In the genomic region with DNA sequence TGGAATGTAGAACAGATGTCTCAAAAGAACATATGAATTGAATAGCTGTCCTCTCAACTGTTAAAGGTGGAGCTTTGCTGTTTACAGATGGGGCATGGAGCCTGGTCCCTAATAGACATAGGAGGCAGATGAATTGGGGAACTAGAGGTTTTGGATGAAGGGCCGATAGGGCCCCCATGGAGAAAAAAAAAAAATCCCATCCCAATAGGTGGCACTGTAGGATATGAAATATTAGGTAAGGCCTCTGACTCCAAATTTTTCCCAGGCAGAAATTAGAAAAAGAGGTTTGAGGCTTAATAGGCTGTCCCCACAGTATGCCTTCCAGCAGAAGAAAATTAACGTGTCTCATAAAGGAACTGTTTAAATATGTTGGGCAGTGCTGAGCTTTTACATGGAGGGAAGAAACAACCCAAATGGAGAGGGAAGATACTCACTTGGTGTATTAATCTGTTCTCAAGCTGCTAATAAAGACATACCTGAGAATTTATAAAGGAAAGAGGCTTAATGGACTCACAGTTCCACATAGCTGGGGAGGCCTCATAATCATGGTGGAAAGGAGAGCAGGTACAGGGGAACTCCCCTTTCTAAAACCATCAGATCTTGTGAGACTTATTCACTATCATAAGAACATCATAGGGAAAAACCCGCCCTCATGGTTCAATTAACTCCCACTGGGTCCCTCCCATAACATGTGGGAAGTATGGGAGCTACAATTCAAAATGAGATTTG, we compare ENCODE assay signal across 10 cellular contexts. TPM values are rescaled to one million over a fixed set of nuclear protein-coding genes. Genes with fewer than 3 reads are reported as not detected.
DNase-seq lines count a peak whose midpoint lies in the region; ATAC-seq and TF ChIP-seq lines count a peak whose summit lies in the region.
"Had no signal": no experiment of that assay in that cellular context is flagged by ENCODE, and none has a peak within 500 bp of the region (broad histone marks: within the 10 kb centered on the region; RNA-seq: fewer than 3 reads in every experiment).

No MANE protein-coding gene starts in this region.

- 74% methylated on average over 3 of the region's 3 CpGs for WGBS in smooth muscle cell (ENCODE audit: low lambda C conversion rate)

- no peaks in the 10 kb centered on the region for H4K20me1 ChIP-seq in smooth muscle cell (ENCODE audit: low read depth)

- H2AFZ ChIP-seq in smooth muscle cell (ENCODE audit: low read depth), result no peak overlapping the region

- peak; percentile 32 for TF ChIP-seq CTCF in smooth muscle cell (IDR thresholded peaks at IDR 0.05; ENCODE audit: borderline replicate concordance, insufficient read depth, poor library complexity, severe bottlenecking)

- no peaks in the 10 kb centered on the region for H3K79me2 ChIP-seq in smooth muscle cell (ENCODE audit: low read depth)

- peaks cover 18% of the 10 kb centered on the region for H3K27me3 ChIP-seq in smooth muscle cell (ENCODE audit: low read depth)

- H3K4me1 Mint-ChIP-seq in activated naive CD8-positive, alpha-beta T cell treated with anti-CD3 and anti-CD28 coated beads, Interleukin-2, amount 50 U/mL, for 24 hours, result peaks cover 16% of the 10 kb centered on the region
- H3K4me1 Mint-ChIP-seq in activated naive CD8-positive, alpha-beta T cell treated with anti-CD3 and anti-CD28 coated beads for 36 hours, result peaks cover 6% of the 10 kb centered on the region
- H3K4me1 Mint-ChIP-seq in activated T-helper 2 cell treated with anti-CD3 and anti-CD28 coated beads, Interferon-gamma antibody, Interleukin-2, Interleukin-4, amounts not matched to agents 10 μg/mL and 5 μg/mL and 100 μg/mL, durations not matched to agents 14 hours and 24 hours and 36 hours (ENCODE audit: low read depth), result peaks cover 7% of the 10 kb centered on the region

- DNase-seq in activated naive CD8-positive, alpha-beta T cell treated with anti-CD3 and anti-CD28 coated beads, Interleukin-2, amount 50 U/mL, for 24 hours, result no peak
- no peak for DNase-seq in activated naive CD8-positive, alpha-beta T cell treated with anti-CD3 and anti-CD28 coated beads for 36 hours
- DNase-seq in NCI-H226 (peak; percentile 8), dermis blood vessel endothelial cell (peak; percentile 48), smooth muscle cell (lab: John Stamatoyannopoulos, UW; ENCODE audit: unreplicated experiment) (no peak)
- no peak for DNase-seq in activated T-helper 2 cell treated with anti-CD3 and anti-CD28 coated beads, Interferon-gamma antibody, Interleukin-2, Interleukin-4, amounts not matched to agents 10 μg/mL and 5 μg/mL and 100 μg/mL, durations not matched to agents 14 hours and 24 hours and 36 hours (ENCODE audit: low spot score)
- DNase-seq: T-cell had no signal

- intact Hi-C loops in activated T-helper 2 cell treated with anti-CD3 and anti-CD28 coated beads, Interferon-gamma antibody, Interleukin-2, Interleukin-4, amounts not matched to agents 10 μg/mL and 5 μg/mL and 100 μg/mL, durations not matched to agents 14 hours and 24 hours and 36 hours (cut with micrococcal nuclease), result no loop called here

- H3K27ac ChIP-seq in smooth muscle cell (ENCODE audit: low read depth), result no peak overlapping the region

- no peak overlapping the region for H3K4me2 ChIP-seq in smooth muscle cell

- H3K9me3 Mint-ChIP-seq in activated naive CD8-positive, alpha-beta T cell treated with anti-CD3 and anti-CD28 coated beads, Interleukin-2, amount 50 U/mL, for 24 hours, result no peaks in the 10 kb centered on the region
- no peaks in the 10 kb centered on the region for H3K9me3 Mint-ChIP-seq in activated naive CD8-positive, alpha-beta T cell treated with anti-CD3 and anti-CD28 coated beads for 36 hours
- H3K9me3 Mint-ChIP-seq in activated T-helper 2 cell treated with anti-CD3 and anti-CD28 coated beads, Interferon-gamma antibody, Interleukin-2, Interleukin-4, amounts not matched to agents 10 μg/mL and 5 μg/mL and 100 μg/mL, durations not matched to agents 14 hours and 24 hours and 36 hours, result no peaks in the 10 kb centered on the region
- H3K9me3 Mint-ChIP-seq: central memory CD8-positive, alpha-beta T cell; T-cell had no signal

- H3K9me3 ChIP-seq in smooth muscle cell (replicated peaks; ENCODE audit: low read depth), result no peaks in the 10 kb centered on the region

- H3K4me3 ChIP-seq in smooth muscle cell, result no peak overlapping the region

- H3K4me1 ChIP-seq in smooth muscle cell (ENCODE audit: low read depth), result no peaks in the 10 kb centered on the region

- H3K4me3 Mint-ChIP-seq in activated naive CD8-positive, alpha-beta T cell treated with anti-CD3 and anti-CD28 coated beads, Interleukin-2, amount 50 U/mL, for 24 hours, result no peak overlapping the region
- no peak overlapping the region for H3K4me3 Mint-ChIP-seq in activated naive CD8-positive, alpha-beta T cell treated with anti-CD3 and anti-CD28 coated beads for 36 hours
- no peak overlapping the region for H3K4me3 Mint-ChIP-seq in activated T-helper 2 cell treated with anti-CD3 and anti-CD28 coated beads, Interferon-gamma antibody, Interleukin-2, Interleukin-4, amounts not matched to agents 10 μg/mL and 5 μg/mL and 100 μg/mL, durations not matched to agents 14 hours and 24 hours and 36 hours (ENCODE audit: low read depth)
- H3K4me3 Mint-ChIP-seq: central memory CD8-positive, alpha-beta T cell; T-cell had no signal

- no peaks in the 10 kb centered on the region for H3K36me3 ChIP-seq in smooth muscle cell (ENCODE audit: low read depth)

- H3K9ac ChIP-seq in smooth muscle cell (ENCODE audit: low read depth), result no peak overlapping the region

- H3K36me3 Mint-ChIP-seq in activated naive CD8-positive, alpha-beta T cell treated with anti-CD3 and anti-CD28 coated beads, Interleukin-2, amount 50 U/mL, for 24 hours (ENCODE audit: low read depth), result no peaks in the 10 kb centered on the region
- no peaks in the 10 kb centered on the region for H3K36me3 Mint-ChIP-seq in activated naive CD8-positive, alpha-beta T cell treated with anti-CD3 and anti-CD28 coated beads for 36 hours
- no peaks in the 10 kb centered on the region for H3K36me3 Mint-ChIP-seq in activated T-helper 2 cell treated with anti-CD3 and anti-CD28 coated beads, Interferon-gamma antibody, Interleukin-2, Interleukin-4, amounts not matched to agents 10 μg/mL and 5 μg/mL and 100 μg/mL, durations not matched to agents 14 hours and 24 hours and 36 hours (ENCODE audit: low read depth)

- H3K27ac Mint-ChIP-seq in activated naive CD8-positive, alpha-beta T cell treated with anti-CD3 and anti-CD28 coated beads, Interleukin-2, amount 50 U/mL, for 24 hours, result no peak overlapping the region
- no peak overlapping the region for H3K27ac Mint-ChIP-seq in activated naive CD8-positive, alpha-beta T cell treated with anti-CD3 and anti-CD28 coated beads for 36 hours
- no peak overlapping the region for H3K27ac Mint-ChIP-seq in activated T-helper 2 cell treated with anti-CD3 and anti-CD28 coated beads, Interferon-gamma antibody, Interleukin-2, Interleukin-4, amounts not matched to agents 10 μg/mL and 5 μg/mL and 100 μg/mL, durations not matched to agents 14 hours and 24 hours and 36 hours
- H3K27ac Mint-ChIP-seq: T-cell had no signal

- H3K27me3 Mint-ChIP-seq in activated naive CD8-positive, alpha-beta T cell treated with anti-CD3 and anti-CD28 coated beads, Interleukin-2, amount 50 U/mL, for 24 hours, result no peaks in the 10 kb centered on the region
- H3K27me3 Mint-ChIP-seq in activated naive CD8-positive, alpha-beta T cell treated with anti-CD3 and anti-CD28 coated beads for 36 hours, result no peaks in the 10 kb centered on the region
- peaks cover 6% of the 10 kb centered on the region for H3K27me3 Mint-ChIP-seq in activated T-helper 2 cell treated with anti-CD3 and anti-CD28 coated beads, Interferon-gamma antibody, Interleukin-2, Interleukin-4, amounts not matched to agents 10 μg/mL and 5 μg/mL and 100 μg/mL, durations not matched to agents 14 hours and 24 hours and 36 hours (ENCODE audit: low read depth)
- H3K27me3 Mint-ChIP-seq: central memory CD8-positive, alpha-beta T cell; T-cell had no signal

- peak; percentile 57 for ATAC-seq in activated naive CD8-positive, alpha-beta T cell treated with anti-CD3 and anti-CD28 coated beads, Interleukin-2, amount 50 U/mL, for 24 hours
- ATAC-seq in HG03108 (IDR thresholded peaks at IDR 0.05; ENCODE audit: unreplicated experiment) (no peak), GM21528 (IDR thresholded peaks at IDR 0.05; ENCODE audit: low FRiP score, unreplicated experiment) (no peak)
- ATAC-seq: T-cell had no signal

- no peaks in the 10 kb centered on the region for H3F3A ChIP-seq in smooth muscle cell (ENCODE audit: low read depth)

RNA-seq across cellular contexts. Expression of gene TMEM45B, which starts 30.1 kb away (rescaled TPM):
- total RNA-seq in activated naive CD8-positive, alpha-beta T cell treated with anti-CD3 and anti-CD28 coated beads for 36 hours, result under 1 TPM; 0.58 to 0.64 TPM
- total RNA-seq in dermis blood vessel endothelial cell (0.51 and 1.7 TPM in 2 replicates), smooth muscle cell (4.0 and 4.5 TPM in 2 replicates)
- 2.8 and 3.4 TPM in 2 replicates for polyA plus RNA-seq in smooth muscle cell
- total RNA-seq in activated T-helper 2 cell treated with anti-CD3 and anti-CD28 coated beads, Interferon-gamma antibody, Interleukin-2, Interleukin-4, amounts not matched to agents 10 μg/mL and 5 μg/mL and 100 μg/mL, durations not matched to agents 14 hours and 24 hours and 36 hours, result 0.27 and 0.39 TPM in 2 replicates

Comparison
In these comparisons a context has a peak if more than half of its experiments do, and no peak if none do; other contexts are left out.
1. DNase-seq: peak in NCI-H226 (single experiment) and dermis blood vessel endothelial cell (single experiment); none in activated naive CD8-positive, alpha-beta T cell treated with anti-CD3 and anti-CD28 coated beads, Interleukin-2, amount 50 U/mL, for 24 hours (single experiment), activated naive CD8-positive, alpha-beta T cell treated with anti-CD3 and anti-CD28 coated beads for 36 hours (single experiment), smooth muscle cell (single experiment) and activated T-helper 2 cell treated with anti-CD3 and anti-CD28 coated beads, Interferon-gamma antibody, Interleukin-2, Interleukin-4, amounts not matched to agents 10 μg/mL and 5 μg/mL and 100 μg/mL, durations not matched to agents 14 hours and 24 hours and 36 hours (single experiment).